27 cellular contexts compared by ENCODE assay signal in the genomic region with DNA sequence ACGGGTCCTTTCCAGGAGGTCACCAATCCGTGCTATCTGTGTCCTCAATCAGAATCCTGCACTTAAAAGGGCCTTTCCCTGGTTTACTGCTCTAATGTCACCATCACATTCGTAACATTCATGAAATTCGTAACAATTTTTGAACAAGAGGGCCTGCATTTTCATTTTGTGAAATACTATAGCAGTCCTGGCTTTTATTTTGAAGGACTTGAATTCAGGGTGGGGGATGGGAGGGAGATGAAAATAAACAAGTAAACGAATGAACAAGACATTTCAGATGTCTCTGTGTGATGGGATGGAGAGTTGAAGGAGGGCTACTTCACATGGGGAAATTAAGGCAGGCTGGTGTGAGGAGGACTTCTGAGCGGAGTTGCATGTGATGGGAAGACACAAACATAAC.
"Had no signal": no experiment of that assay in that cellular context is flagged by ENCODE, and none has a peak within 500 bp of the region (broad histone marks: within the 10 kb centered on the region; RNA-seq: fewer than 3 reads in every experiment).

No MANE protein-coding gene starts in this region.

- DNase-seq: colonic mucosa; cortex of kidney; effector CD8-positive, alpha-beta T cell; effector memory CD8-positive, alpha-beta T cell; endodermal cell; erythroblast; esophagus squamous epithelium; foreskin fibroblast; foreskin melanocyte; gastrocnemius medialis; glutamatergic neuron; heart right ventricle; hippocampal formation; left cardiac atrium; left lung; left ventricle myocardium superior; lower lobe of right lung; mucosa of descending colon; naive B cell had no signal

- H3K9me3 Mint-ChIP-seq: dendritic cell treated with granulocyte-macrophage colony-stimulating factor and Interleukin-4, amounts not matched to agents 40 ng/mL and 50 ng/mL, for 4 days; effector memory CD8-positive, alpha-beta T cell; endodermal cell; mesothelial cell of epicardium had no signal

- H3K27me3 ChIP-seq: colonic mucosa, esophagus squamous epithelium had no signal

- H3K4me3 Mint-ChIP-seq: dendritic cell treated with granulocyte-macrophage colony-stimulating factor and Interleukin-4, amounts not matched to agents 40 ng/mL and 50 ng/mL, for 4 days; effector memory CD8-positive, alpha-beta T cell; endodermal cell; memory B cell; mesothelial cell of epicardium had no signal

- H3K27ac ChIP-seq: colonic mucosa, epithelial cell of prostate, esophagus squamous epithelium, gastrocnemius medialis, heart right ventricle, left lung, lower lobe of right lung had no signal

- FAIRE-seq: endometrium, islet of Langerhans, keratinocyte had no signal

- H3K4me1 Mint-ChIP-seq: endodermal cell, memory B cell, naive B cell had no signal

- H3K4me3 ChIP-seq: colonic mucosa, esophagus squamous epithelium, gastrocnemius medialis, heart right ventricle, left lung, lower lobe of right lung, mucosa of descending colon had no signal

- H3K27ac Mint-ChIP-seq: dendritic cell treated with granulocyte-macrophage colony-stimulating factor and Interleukin-4, amounts not matched to agents 40 ng/mL and 50 ng/mL, for 4 days; effector memory CD8-positive, alpha-beta T cell; endodermal cell; memory B cell; mesothelial cell of epicardium; naive B cell had no signal

- ATAC-seq: effector memory CD8-positive, alpha-beta T cell; esophagus mucosa; gastrocnemius medialis; heart right ventricle; left cardiac atrium; left lung; left ventricle myocardium superior; lower lobe of right lung; mucosa of descending colon had no signal

- H3K36me3 ChIP-seq: colonic mucosa, esophagus squamous epithelium, gastrocnemius medialis, heart right ventricle, left lung, lower lobe of right lung had no signal

- H3K27me3 Mint-ChIP-seq: memory B cell had no signal

- H3K4me1 ChIP-seq: colonic mucosa, esophagus squamous epithelium, gastrocnemius medialis, heart right ventricle, left lung, lower lobe of right lung had no signal

- H3K36me3 Mint-ChIP-seq: mesothelial cell of epicardium, naive B cell had no signal

- H3K9me3 ChIP-seq: colonic mucosa, esophagus squamous epithelium, gastrocnemius medialis, heart right ventricle, left lung, lower lobe of right lung, mucosa of descending colon had no signal
